In the genomic region with DNA sequence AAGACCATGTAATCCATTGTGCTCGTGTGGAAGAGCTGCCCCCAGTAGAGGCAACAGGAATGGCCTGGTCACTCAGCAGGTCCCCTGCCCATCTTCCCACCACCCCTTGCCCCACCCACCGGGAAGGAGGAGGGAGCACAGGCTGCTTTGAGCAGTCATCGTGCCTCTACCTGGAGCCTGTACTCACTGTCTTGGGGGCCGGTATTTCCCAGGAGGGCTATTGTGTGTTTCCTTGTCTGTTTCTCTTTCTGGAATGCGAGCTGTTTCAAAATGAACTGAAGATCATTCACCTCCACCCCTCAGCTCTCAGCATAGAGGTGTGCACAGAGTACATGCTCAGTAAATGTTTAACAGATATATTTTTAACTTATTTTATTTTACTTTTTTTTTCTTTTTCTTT, we compare ENCODE assay signal across 1 cellular context.
A peak's percentile ranks its signal among the peaks of the same experiment; 100 is the strongest.
TF ChIP-seq lines count a peak whose summit lies in the region.

No MANE protein-coding gene starts in this region.

TF ChIP-seq in liver, 16 proteins besides CTCF, POLR2A, EP300 and RAD21 (continued from another document):
- TF ChIP-seq, protein P1, sequence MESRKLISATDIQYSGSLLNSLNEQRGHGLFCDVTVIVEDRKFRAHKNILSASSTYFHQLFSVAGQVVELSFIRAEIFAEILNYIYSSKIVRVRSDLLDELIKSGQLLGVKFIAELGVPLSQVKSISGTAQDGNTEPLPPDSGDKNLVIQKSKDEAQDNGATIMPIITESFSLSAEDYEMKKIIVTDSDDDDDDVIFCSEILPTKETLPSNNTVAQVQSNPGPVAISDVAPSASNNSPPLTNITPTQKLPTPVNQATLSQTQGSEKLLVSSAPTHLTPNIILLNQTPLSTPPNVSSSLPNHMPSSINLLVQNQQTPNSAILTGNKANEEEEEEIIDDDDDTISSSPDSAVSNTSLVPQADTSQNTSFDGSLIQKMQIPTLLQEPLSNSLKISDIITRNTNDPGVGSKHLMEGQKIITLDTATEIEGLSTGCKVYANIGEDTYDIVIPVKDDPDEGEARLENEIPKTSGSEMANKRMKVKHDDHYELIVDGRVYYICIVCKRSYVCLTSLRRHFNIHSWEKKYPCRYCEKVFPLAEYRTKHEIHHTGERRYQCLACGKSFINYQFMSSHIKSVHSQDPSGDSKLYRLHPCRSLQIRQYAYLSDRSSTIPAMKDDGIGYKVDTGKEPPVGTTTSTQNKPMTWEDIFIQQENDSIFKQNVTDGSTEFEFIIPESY (IDR thresholded peaks at IDR 0.05) = no peak
- TF ChIP-seq TAF1 (conservative IDR thresholded peaks at IDR 0.05) (peak; percentile 37), RXRA (IDR thresholded peaks at IDR 0.05) (peak; percentile 93 to 95), EGR1 (IDR thresholded peaks at IDR 0.05; ENCODE audit: low read depth in 2 of 2) (no peak)
- TF ChIP-seq, protein P2, sequence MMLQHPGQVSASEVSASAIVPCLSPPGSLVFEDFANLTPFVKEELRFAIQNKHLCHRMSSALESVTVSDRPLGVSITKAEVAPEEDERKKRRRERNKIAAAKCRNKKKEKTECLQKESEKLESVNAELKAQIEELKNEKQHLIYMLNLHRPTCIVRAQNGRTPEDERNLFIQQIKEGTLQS (IDR thresholded peaks at IDR 0.05) = no peak
